9 cellular contexts compared by ENCODE assay signal in the genomic region with DNA sequence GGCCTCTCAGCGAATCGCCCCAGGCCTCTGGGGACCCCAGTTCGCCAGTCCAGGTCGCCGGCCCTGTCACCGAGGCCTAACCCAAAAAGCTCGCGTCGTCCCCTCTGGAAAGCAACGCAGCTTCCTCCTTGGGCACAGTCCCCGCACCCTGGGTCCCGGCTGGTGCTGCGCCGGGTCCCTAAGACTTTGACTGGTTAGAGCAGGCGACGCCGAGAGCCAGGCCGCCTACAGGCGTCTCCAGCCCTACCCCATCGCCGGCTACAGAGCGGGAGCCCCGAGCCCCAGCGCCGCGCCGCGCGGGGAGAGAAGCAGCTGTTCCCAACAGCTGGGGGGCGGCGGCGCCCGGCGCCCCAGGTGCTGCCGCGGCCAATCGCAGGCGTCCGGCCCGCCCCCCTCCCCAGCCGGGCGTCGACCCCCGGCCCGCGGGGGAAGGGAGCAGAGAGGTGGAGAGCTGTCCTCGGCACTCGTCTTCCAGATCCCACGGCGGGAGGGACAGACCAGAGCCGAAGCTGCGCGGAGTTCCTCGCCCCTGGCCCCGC. TPM values are rescaled to one million over a fixed set of nuclear protein-coding genes. Genes with fewer than 3 reads are reported as not detected.
A peak's percentile ranks its signal among the peaks of the same experiment; 100 is the strongest.
DNase-seq lines count a peak whose midpoint lies in the region; ATAC-seq and TF ChIP-seq lines count a peak whose summit lies in the region.
"Had no signal": no experiment of that assay in that cellular context is flagged by ENCODE, and none has a peak within 500 bp of the region (broad histone marks: within the 10 kb centered on the region; RNA-seq: fewer than 3 reads in every experiment).

No MANE protein-coding gene starts in this region.

- no peaks in the 10 kb centered on the region for H3K9me3 ChIP-seq in SJCRH30 (replicated peaks)

- peaks cover 26% of the 10 kb centered on the region for H3K36me3 ChIP-seq in SJCRH30

- no peaks in the 10 kb centered on the region for H3K36me3 Mint-ChIP-seq in nephron (ENCODE audit: low read depth)

- peaks cover 66% of the 10 kb centered on the region for H3K27me3 Mint-ChIP-seq in nephron (ENCODE audit: low read depth)

- H3K4me3 ChIP-seq in SJCRH30 (peak overlapping the region; percentile 95), fibroblast of pulmonary artery (replicated peaks; ENCODE audit: low read depth, low read length) (peak overlapping the region; percentile 77)

- no peaks in the 10 kb centered on the region for H3K27me3 ChIP-seq in SJCRH30

- ATAC-seq in HG03460 (IDR thresholded peaks at IDR 0.05; ENCODE audit: unreplicated experiment), result no peak
- ATAC-seq in HG02840 (IDR thresholded peaks at IDR 0.05; ENCODE audit: low FRiP score, unreplicated experiment), result no peak

- no peak for TF ChIP-seq CTCF in fibroblast of pulmonary artery (IDR thresholded peaks at IDR 0.05; ENCODE audit: low read length, missing control alignments)
- TF ChIP-seq CTCF in nephron (IDR thresholded peaks at IDR 0.05; ENCODE audit: unreplicated experiment in 3 of 3), result peak in 2 of 3 experiments; percentile 5 to 8

- DNase-seq in AG20443 (ENCODE audit: low spot score), result peak; percentile 53
- DNase-seq in SJCRH30, result peak; percentile 88 to 91
- peak; percentile 11 for DNase-seq in fibroblast of pulmonary artery (ENCODE audit: low read depth)
- DNase-seq in NCI-H2171 treated with DMSO at 0.1 percent for 48 hours (lab: John Stamatoyannopoulos, UW), result no peak
- no peak for DNase-seq in activated CD4-positive, alpha-beta T cell treated with anti-CD3 and anti-CD28 coated beads, Interleukin-2, amount 50 U/mL, for 4 hours

- no peaks in the 10 kb centered on the region for H3K9me3 Mint-ChIP-seq in nephron
- H3K9me3 Mint-ChIP-seq: stimulated activated naive CD8-positive, alpha-beta T cell treated with anti-CD3 and anti-CD28 coated beads, Interleukin-15, Interleukin-2, amounts not matched to agents 100 ng/mL and 50 ng/mL, for 24 hours had no signal

- peaks cover 11% of the 10 kb centered on the region; the same call in 1 of the 2 replicates for H3K4me1 ChIP-seq in SJCRH30

- peaks cover 47% of the 10 kb centered on the region for H3K4me1 Mint-ChIP-seq in nephron

- peak overlapping the region; percentile 87 to 95 (median 90) for H3K4me3 Mint-ChIP-seq in nephron

- peak overlapping the region in 1 of 3 experiments; percentile 71 for H3K27ac Mint-ChIP-seq in nephron
- H3K27ac Mint-ChIP-seq: stimulated activated naive CD8-positive, alpha-beta T cell treated with anti-CD3 and anti-CD28 coated beads, Interleukin-15, Interleukin-2, amounts not matched to agents 100 ng/mL and 50 ng/mL, for 24 hours had no signal

- H3K27ac ChIP-seq in SJCRH30, result peak overlapping the region; percentile 93

RNA-seq across cellular contexts. Expression of a gene that starts 0.5 kb away (rescaled TPM):
- 29.3 and 32.2 TPM in 2 replicates for total RNA-seq in SJCRH30 (2014; rRNA removed; shearing (Covaris generic))

Comparison
In these comparisons a context has a peak if more than half of its experiments do, and no peak if none do; other contexts are left out.
1. DNase-seq: peak in AG20443 (single experiment), SJCRH30 (2 of 2) and fibroblast of pulmonary artery (single experiment); none in NCI-H2171 treated with DMSO at 0.1 percent for 48 hours (single experiment) and activated CD4-positive, alpha-beta T cell treated with anti-CD3 and anti-CD28 coated beads, Interleukin-2, amount 50 U/mL, for 4 hours (0 of 2).